Comparison of ENCODE assay signal across 32 cellular contexts in genomic region chr7:148545172-148545571, GRCh38. TPM values are rescaled to one million over a fixed set of nuclear protein-coding genes. Genes with fewer than 3 reads are reported as not detected.
"Had no signal": no experiment of that assay in that cellular context is flagged by ENCODE, and none has a peak within 500 bp of the region (broad histone marks: within the 10 kb centered on the region; RNA-seq: fewer than 3 reads in every experiment).

No MANE protein-coding gene starts in this region.

- H3K9me3 ChIP-seq: suprapubic skin, testis, thoracic aorta, thyroid gland, tibial artery, tibial nerve, transverse colon, upper lobe of right lung, uterus, vagina had no signal

- H3K27me3 ChIP-seq: stomach, suprapubic skin, testis, thyroid gland, tibial artery, tibial nerve, transverse colon, upper lobe of left lung, upper lobe of right lung, uterus, vagina had no signal

- H3K4me1 ChIP-seq: stomach, suprapubic skin, testis, thyroid gland, transverse colon, upper lobe of left lung, upper lobe of right lung, uterus, vagina had no signal

- DNase-seq: stimulated activated CD4-positive, alpha-beta T cell treated with anti-CD3 and anti-CD28 coated beads, Interleukin-2, amount 100 ng/mL, for 48 hours; stimulated activated CD4-positive, alpha-beta T cell treated with anti-CD3 and anti-CD28 coated beads, Interleukin-4, amount 100 ng/mL, for 1 hour; stimulated activated CD4-positive, alpha-beta T cell treated with anti-CD3 and anti-CD28 coated beads, Interleukin-4, amount 100 ng/mL, for 24 hours; stimulated activated CD4-positive, alpha-beta T cell treated with anti-CD3 and anti-CD28 coated beads, Interleukin-4, amount 100 ng/mL, for 4 hours; stimulated activated CD8-positive, alpha-beta memory T cell treated with anti-CD3 and anti-CD28 coated beads, Interleukin-4, amount 100 ng/mL, for 48 hours; stimulated activated naive B cell treated with anti-CD40 and anti-IgM and Interleukin-4, amounts not matched to agents 10 μg/mL and 1 μg/mL and 100 μg/mL, for 72 hours; stimulated activated naive CD4-positive, alpha-beta T cell; stimulated activated naive CD4-positive, alpha-beta T cell treated with Interleukin-2 at 50 U/mL for 16 hours; stimulated activated naive CD8-positive, alpha-beta T cell treated with anti-CD3 and anti-CD28 coated beads, Interleukin-15, amount 100 ng/mL, for 72 hours; stimulated activated naive CD8-positive, alpha-beta T cell treated with anti-CD3 and anti-CD28 coated beads, Interleukin-15, Interleukin-2, amounts not matched to agents 100 U/mL and 50 U/mL, for 24 hours; stomach; substantia nigra; testis; thyroid gland; tibial artery; transverse colon; trophoblast cell; upper lobe of left lung; upper lobe of right lung; uterus had no signal

- FAIRE-seq: urothelium cell line had no signal

- ATAC-seq: stimulated activated effector memory CD8-positive, alpha-beta T cell treated with anti-CD3 and anti-CD28 coated beads, Interleukin-12 subunit alpha, Interleukin-12 subunit beta, amount 100 ng/mL, for 72 hours; stimulated activated memory B cell treated with anti-CD40 and anti-IgM and Interleukin-4, amounts not matched to agents 10 μg/mL and 1 μg/mL and 100 μg/mL, for 72 hours; stimulated activated naive B cell treated with anti-CD40 and anti-IgM and Interleukin-4, amounts not matched to agents 10 μg/mL and 1 μg/mL and 100 μg/mL, for 72 hours; stimulated activated naive CD8-positive, alpha-beta T cell treated with anti-CD3 and anti-CD28 coated beads, Interleukin-15, amount 100 ng/mL, for 72 hours; stimulated activated naive CD8-positive, alpha-beta T cell treated with anti-CD3 and anti-CD28 coated beads, Interleukin-15, Interleukin-2, amounts not matched to agents 100 U/mL and 50 U/mL, for 24 hours; upper lobe of right lung had no signal

- H3K36me3 ChIP-seq: stomach, suprapubic skin, thoracic aorta, thyroid gland, tibial artery, tibial nerve, transverse colon, upper lobe of left lung, upper lobe of right lung, uterus, vagina had no signal

- H3K27ac ChIP-seq: stomach, suprapubic skin, testis, thoracic aorta, thyroid gland, tibial artery, tibial nerve, transverse colon, upper lobe of left lung, upper lobe of right lung, uterus, vagina had no signal

- H3K4me3 ChIP-seq: stomach, suprapubic skin, testis, thoracic aorta, thyroid gland, tibial artery, tibial nerve, transverse colon, upper lobe of left lung, upper lobe of right lung, uterus, vagina had no signal

RNA-seq across cellular contexts. Expression of gene C7orf33, which starts 45.4 kb away (rescaled TPM):
- total RNA-seq: stomach, subcutaneous adipose tissue, suprapubic skin, temporal lobe, thoracic aorta, thyroid gland, tibial nerve, transverse colon, upper lobe of left lung, upper lobe of right lung, ureter, urinary bladder, uterus, vagina had no signal
- polyA plus RNA-seq: stomach, thymus, urinary bladder had no signal
